22 cellular contexts compared by ENCODE assay signal in the genomic region with DNA sequence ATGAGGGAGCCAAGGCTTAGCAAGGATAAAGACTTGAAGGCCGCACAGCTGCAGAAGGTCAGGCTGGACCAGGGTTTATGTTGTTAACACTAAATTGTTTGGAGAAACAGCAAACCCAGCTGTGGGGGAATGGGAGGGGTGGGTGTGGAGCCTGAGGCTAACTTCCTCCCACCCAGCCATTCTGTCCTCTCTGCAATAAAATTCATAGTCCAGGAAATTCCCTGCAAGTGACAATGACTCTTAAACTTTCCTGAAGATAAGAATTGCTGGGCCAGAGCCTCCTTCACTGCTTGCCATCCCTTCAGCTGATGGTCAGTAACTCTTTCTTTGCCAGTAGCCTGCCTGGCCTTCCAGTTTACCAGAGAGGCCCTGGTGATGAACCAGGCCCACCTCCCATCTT. TPM values are rescaled to one million over a fixed set of nuclear protein-coding genes. Genes with fewer than 3 reads are reported as not detected.
DNase-seq lines count a peak whose midpoint lies in the region; ATAC-seq, FAIRE-seq and TF ChIP-seq lines count a peak whose summit lies in the region.
"Had no signal": no experiment of that assay in that cellular context is flagged by ENCODE, and none has a peak within 500 bp of the region (broad histone marks: within the 10 kb centered on the region; RNA-seq: fewer than 3 reads in every experiment).

No MANE protein-coding gene starts in this region.

- H3K23ac ChIP-seq in mesendoderm (ENCODE audit: low read length) = no peak overlapping the region

- no peak overlapping the region for H3K4me2 ChIP-seq in mesendoderm (ENCODE audit: low read length)

- H3K56ac ChIP-seq in mesendoderm (ENCODE audit: low read length) = no peak overlapping the region

- no peaks in the 10 kb centered on the region for H3K27me3 ChIP-seq in mesendoderm (ENCODE audit: insufficient read depth, low read length, poor library complexity)
- H3K27me3 ChIP-seq: SJCRH30 had no signal

- H3K4me1 Mint-ChIP-seq in type B pancreatic cell (ENCODE audit: unreplicated experiment) = peaks cover 47% of the 10 kb centered on the region
- H3K4me1 Mint-ChIP-seq in activated T-cell treated with anti-CD3 and anti-CD28 coated beads, Interleukin-2, amount 50 U/mL, for 72 hours (ENCODE audit: low read depth) = no peaks in the 10 kb centered on the region

- peak overlapping the region; percentile 33 for H3K4me3 Mint-ChIP-seq in type B pancreatic cell
- H3K4me3 Mint-ChIP-seq in activated T-cell treated with anti-CD3 and anti-CD28 coated beads, Interleukin-2, amount 50 U/mL, for 72 hours = no peak overlapping the region

- TF ChIP-seq CTCF in type B pancreatic cell (conservative IDR thresholded peaks at IDR 0.05) = no peak

- H3K4me1 ChIP-seq in mesendoderm (ENCODE audit: control insufficient read depth, low read depth, low read length) = peaks cover 13% of the 10 kb centered on the region

- H2BK5ac ChIP-seq in mesendoderm (ENCODE audit: low read length) = no peak overlapping the region

- no peaks in the 10 kb centered on the region for H3K79me1 ChIP-seq in mesendoderm (ENCODE audit: low read length)

- no peak overlapping the region for H4K5ac ChIP-seq in mesendoderm (ENCODE audit: low read length)

- no CpG with 5 or more reads among the region's 1 CpG for WGBS in mesendoderm (ENCODE audit: extremely low coverage, insufficient coverage, low lambda C conversion rate)

- no peaks in the 10 kb centered on the region for H3K79me2 ChIP-seq in mesendoderm (ENCODE audit: control insufficient read depth, insufficient read depth, low read length)

- intact Hi-C loops in Right ventricle myocardium superior (cut with DNase I) = no loop called here

- ATAC-seq in Right ventricle myocardium superior (ENCODE audit: poor library complexity) (peak; percentile 36), HG02678 (IDR thresholded peaks at IDR 0.05; ENCODE audit: unreplicated experiment) (no peak)
- no peak for ATAC-seq in activated T-cell treated with anti-CD3 and anti-CD28 coated beads, Interleukin-2, amount 50 U/mL, for 72 hours (replicated peaks in 1 of 2)

- H3K27me3 Mint-ChIP-seq in type B pancreatic cell = peaks cover 4% of the 10 kb centered on the region
- H3K27me3 Mint-ChIP-seq in activated T-cell treated with anti-CD3 and anti-CD28 coated beads, Interleukin-2, amount 50 U/mL, for 72 hours (ENCODE audit: low read depth) = no peaks in the 10 kb centered on the region

- peak overlapping the region; percentile 63 for H3K27ac ChIP-seq in mesendoderm (ENCODE audit: low read depth, low read length)
- H3K27ac ChIP-seq: SJCRH30 had no signal

- no peak overlapping the region for H4K8ac ChIP-seq in mesendoderm (ENCODE audit: low read depth, low read length)

- H2BK120ac ChIP-seq in mesendoderm (ENCODE audit: low read depth, low read length) = no peak overlapping the region

- H3K36me3 Mint-ChIP-seq in type B pancreatic cell = no peaks in the 10 kb centered on the region
- no peaks in the 10 kb centered on the region for H3K36me3 Mint-ChIP-seq in activated T-cell treated with anti-CD3 and anti-CD28 coated beads, Interleukin-2, amount 50 U/mL, for 72 hours (ENCODE audit: insufficient read depth in 2 of 2)
- H3K36me3 Mint-ChIP-seq: naive B cell had no signal

- H3K36me3 ChIP-seq in mesendoderm (ENCODE audit: control insufficient read depth, insufficient read depth, low read length) = no peaks in the 10 kb centered on the region
- H3K36me3 ChIP-seq: SJCRH30 had no signal

- no peak overlapping the region for H2AK5ac ChIP-seq in mesendoderm (ENCODE audit: low read length)

- H3K4ac ChIP-seq in mesendoderm (ENCODE audit: low read depth, low read length) = no peak overlapping the region

- H3K4me3 ChIP-seq in mesendoderm (ENCODE audit: low read length) = no peak overlapping the region
- H3K4me3 ChIP-seq: SJCRH30 had no signal

- H3K18ac ChIP-seq in mesendoderm (ENCODE audit: low read length) = no peak overlapping the region

- FAIRE-seq in frontal cortex (lab: Jason Lieb, UNC) = no peak
- FAIRE-seq: G401.6, GM12891 had no signal

- no peaks in the 10 kb centered on the region for H3K9me3 Mint-ChIP-seq in type B pancreatic cell
- no peaks in the 10 kb centered on the region for H3K9me3 Mint-ChIP-seq in activated T-cell treated with anti-CD3 and anti-CD28 coated beads, Interleukin-2, amount 50 U/mL, for 72 hours
- H3K9me3 Mint-ChIP-seq: naive B cell had no signal

- no peak overlapping the region for H2BK15ac ChIP-seq in mesendoderm (replicated peaks; ENCODE audit: low read depth)

- peak; percentile 20 for DNase-seq in LoVo (ENCODE audit: low spot score)
- DNase-seq in Right ventricle myocardium superior = no peak
- peak; percentile 65 for DNase-seq in mesendoderm
- DNase-seq in type B pancreatic cell (ENCODE audit: extremely low spot score, unreplicated experiment) = no peak
- DNase-seq in activated CD4-positive, alpha-beta T cell treated with anti-CD3 and anti-CD28 coated beads for 1 hour = no peak
- DNase-seq in frontal cortex (ENCODE audit: low spot score in 2 of 2) = no peak
- no peak for DNase-seq in activated T-cell treated with anti-CD3 and anti-CD28 coated beads, Interleukin-2, amount 50 U/mL, for 72 hours
- DNase-seq: activated CD4-positive, CD25-positive, alpha-beta regulatory T cell treated with anti-CD3 and anti-CD28 coated beads, Interleukin-2, amount 50 U/mL, for 72 hours; activated effector memory CD4-positive, alpha-beta T cell treated with Interleukin-2 at 50 U/mL for 16 hours; AML-193; Calu3; caudate nucleus; effector CD4-positive, alpha-beta T cell; naive B cell; NCI-H2029 treated with DMSO at 0.1 percent for 48 hours; posterior cingulate gyrus; stimulated activated naive CD4-positive, alpha-beta T cell treated with Interleukin-2 at 50 U/mL for 16 hours had no signal

- no peak overlapping the region for H3K9ac ChIP-seq in mesendoderm (ENCODE audit: low read length)

- peak overlapping the region; percentile 58 for H3K27ac Mint-ChIP-seq in type B pancreatic cell
- no peak overlapping the region for H3K27ac Mint-ChIP-seq in activated T-cell treated with anti-CD3 and anti-CD28 coated beads, Interleukin-2, amount 50 U/mL, for 72 hours
- H3K27ac Mint-ChIP-seq: naive B cell had no signal

RNA-seq across cellular contexts. Expression of gene ATP5MC1, which starts 19.4 kb away (rescaled TPM):
- total RNA-seq in Right ventricle myocardium superior (492 TPM), type B pancreatic cell (ENCODE audit: low replicate concordance) (91.5 and 92.2 TPM in 2 replicates), frontal cortex (29.3 TPM)
- polyA plus RNA-seq in mesendoderm (2013, experiment 1 of 2) = 153 TPM
- polyA plus RNA-seq in mesendoderm (2013, experiment 2 of 2) = 158 TPM
- total RNA-seq in activated T-cell treated with anti-CD3 and anti-CD28 coated beads, Interleukin-2, amount 50 U/mL, for 72 hours = 10 to 100 TPM; 45.9 to 52.9 TPM

RNA-seq across cellular contexts. Expression of gene UBE2Z, which starts 35.0 kb away (rescaled TPM):
- total RNA-seq in Right ventricle myocardium superior = 36.7 TPM
- 52.0 TPM for polyA plus RNA-seq in mesendoderm (2013, experiment 1 of 2)
- 52.4 TPM for polyA plus RNA-seq in mesendoderm (2013, experiment 2 of 2)
- 72.1 and 78.0 TPM in 2 replicates for total RNA-seq in type B pancreatic cell (ENCODE audit: low replicate concordance)
- total RNA-seq in frontal cortex = 52.2 TPM
- total RNA-seq in activated T-cell treated with anti-CD3 and anti-CD28 coated beads, Interleukin-2, amount 50 U/mL, for 72 hours = 100 to 1,000 TPM; 133 to 191 TPM

RNA-seq across cellular contexts. Expression of gene CALCOCO2, which starts 42.4 kb away (rescaled TPM):
- total RNA-seq in Right ventricle myocardium superior (341 TPM), type B pancreatic cell (ENCODE audit: low replicate concordance) (74.5 and 99.7 TPM in 2 replicates), frontal cortex (9.0 TPM)
- polyA plus RNA-seq in mesendoderm (2013, experiment 1 of 2) = 10.3 TPM
- polyA plus RNA-seq in mesendoderm (2013, experiment 2 of 2) = 12.1 TPM
- total RNA-seq in activated T-cell treated with anti-CD3 and anti-CD28 coated beads, Interleukin-2, amount 50 U/mL, for 72 hours = 100 to 1,000 TPM in 1 of 2 donors, 10 to 100 TPM in 1; 97.0 to 132 TPM

RNA-seq across cellular contexts. Expression of gene TTLL6, which starts 56.2 kb away (rescaled TPM):
- total RNA-seq in Right ventricle myocardium superior (not detected), type B pancreatic cell (ENCODE audit: low replicate concordance) (2.8 and 3.5 TPM in 2 replicates), frontal cortex (not detected)
- polyA plus RNA-seq in mesendoderm (2013, experiment 1 of 2) = 0.14 TPM
- polyA plus RNA-seq in mesendoderm (2013, experiment 2 of 2) = 0.25 TPM
- total RNA-seq in activated T-cell treated with anti-CD3 and anti-CD28 coated beads, Interleukin-2, amount 50 U/mL, for 72 hours = not detected
- total RNA-seq: NCI-H460 had no signal

Comparison
In these comparisons a context has a peak if more than half of its experiments do, and no peak if none do; other contexts are left out.
1. DNase-seq: peak in LoVo (single experiment) and mesendoderm (single experiment); none in Right ventricle myocardium superior (single experiment), type B pancreatic cell (single experiment), activated CD4-positive, alpha-beta T cell treated with anti-CD3 and anti-CD28 coated beads for 1 hour (single experiment), frontal cortex (0 of 2) and activated T-cell treated with anti-CD3 and anti-CD28 coated beads, Interleukin-2, amount 50 U/mL, for 72 hours (0 of 2).